Comparison of ENCODE assay signal across 31 cellular contexts in genomic region chr3:26931891-26932290, GRCh38.
"Had no signal": no experiment of that assay in that cellular context is flagged by ENCODE, and none has a peak within 500 bp of the region (broad histone marks: within the 10 kb centered on the region; RNA-seq: fewer than 3 reads in every experiment).

No MANE protein-coding gene starts in this region.

- H3K4me3 Mint-ChIP-seq: activated CD4-positive, alpha-beta memory T cell treated with anti-CD3 and anti-CD28 coated beads for 36 hours; activated CD4-positive, alpha-beta T cell treated with anti-CD3 and anti-CD28 coated beads for 36 hours; activated CD4-positive, alpha-beta T cell treated with anti-CD3 and anti-CD28 coated beads, Interleukin-2, amount 10 ng/mL, durations not matched to agents 24 days and 14 days; activated CD8-positive, alpha-beta memory T cell treated with anti-CD3 and anti-CD28 coated beads, Interleukin-2, amount 10 ng/mL, durations not matched to agents 7 days and 5 days; activated CD8-positive, alpha-beta T cell treated with anti-CD3 and anti-CD28 coated beads, Interleukin-2, amount 10 ng/mL, durations not matched to agents 7 days and 5 days; activated naive CD4-positive, alpha-beta T cell treated with anti-CD3 and anti-CD28 coated beads for 36 hours; activated naive CD4-positive, alpha-beta T cell treated with anti-CD3 and anti-CD28 coated beads, Interleukin-2, amount 50 U/mL, for 24 hours; activated naive CD8-positive, alpha-beta T cell treated with anti-CD3 and anti-CD28 coated beads for 36 hours; activated naive CD8-positive, alpha-beta T cell treated with anti-CD3 and anti-CD28 coated beads, Interleukin-2, amount 50 U/mL, for 24 hours; activated T-helper 1 cell treated with anti-CD3 and anti-CD28 coated beads, Interleukin-12 subunit alpha, Interleukin-12 subunit beta, Interleukin-2, Interleukin-4 antibody, amounts not matched to agents 30 ng/mL and 10 ng/mL and 1 ng/mL, durations not matched to agents 14 hours and 24 hours and 36 hours had no signal

- H3K27me3 Mint-ChIP-seq: activated CD4-positive, alpha-beta memory T cell treated with anti-CD3 and anti-CD28 coated beads for 36 hours; activated CD4-positive, alpha-beta T cell treated with anti-CD3 and anti-CD28 coated beads for 36 hours; activated CD4-positive, alpha-beta T cell treated with anti-CD3 and anti-CD28 coated beads, Interleukin-2, amount 10 ng/mL, durations not matched to agents 24 days and 14 days; activated CD8-positive, alpha-beta memory T cell treated with anti-CD3 and anti-CD28 coated beads, Interleukin-2, amount 10 ng/mL, durations not matched to agents 7 days and 5 days; activated naive CD8-positive, alpha-beta T cell treated with anti-CD3 and anti-CD28 coated beads for 36 hours; activated naive CD8-positive, alpha-beta T cell treated with anti-CD3 and anti-CD28 coated beads, Interleukin-2, amount 50 U/mL, for 24 hours had no signal

- H3K27ac Mint-ChIP-seq: activated CD4-positive, alpha-beta memory T cell treated with anti-CD3 and anti-CD28 coated beads for 36 hours; activated CD4-positive, alpha-beta T cell treated with anti-CD3 and anti-CD28 coated beads for 36 hours; activated CD4-positive, alpha-beta T cell treated with anti-CD3 and anti-CD28 coated beads, Interleukin-2, amount 10 ng/mL, durations not matched to agents 24 days and 14 days; activated CD8-positive, alpha-beta memory T cell treated with anti-CD3 and anti-CD28 coated beads, Interleukin-2, amount 10 ng/mL, durations not matched to agents 7 days and 5 days; activated CD8-positive, alpha-beta T cell treated with anti-CD3 and anti-CD28 coated beads, Interleukin-2, amount 10 ng/mL, durations not matched to agents 7 days and 5 days; activated naive CD4-positive, alpha-beta T cell treated with anti-CD3 and anti-CD28 coated beads for 36 hours; activated naive CD4-positive, alpha-beta T cell treated with anti-CD3 and anti-CD28 coated beads, Interleukin-2, amount 50 U/mL, for 24 hours; activated naive CD8-positive, alpha-beta T cell treated with anti-CD3 and anti-CD28 coated beads for 36 hours; activated naive CD8-positive, alpha-beta T cell treated with anti-CD3 and anti-CD28 coated beads, Interleukin-2, amount 50 U/mL, for 24 hours; activated T-helper 1 cell treated with anti-CD3 and anti-CD28 coated beads, Interleukin-12 subunit alpha, Interleukin-12 subunit beta, Interleukin-2, Interleukin-4 antibody, amounts not matched to agents 30 ng/mL and 10 ng/mL and 1 ng/mL, durations not matched to agents 14 hours and 24 hours and 36 hours; activated T-helper 2 cell treated with anti-CD3 and anti-CD28 coated beads, Interferon-gamma antibody, Interleukin-2, Interleukin-4, amounts not matched to agents 10 μg/mL and 5 μg/mL and 100 μg/mL, durations not matched to agents 14 hours and 24 hours and 36 hours had no signal

- H3K9me3 ChIP-seq: adrenal gland, body of pancreas, colonic mucosa had no signal

- ATAC-seq: activated CD4-positive, alpha-beta T cell treated with anti-CD3 and anti-CD28 coated beads for 36 hours; activated CD8-positive, alpha-beta memory T cell treated with anti-CD3 and anti-CD28 coated beads, Interleukin-2, amount 10 ng/mL, durations not matched to agents 7 days and 5 days; activated CD8-positive, alpha-beta T cell treated with anti-CD3 and anti-CD28 coated beads, Interleukin-2, amount 10 ng/mL, durations not matched to agents 7 days and 5 days; activated naive CD8-positive, alpha-beta T cell treated with anti-CD3 and anti-CD28 coated beads, Interleukin-2, amount 50 U/mL, for 24 hours; body of pancreas; esophagus mucosa had no signal

- H3K4me1 Mint-ChIP-seq: activated CD4-positive, alpha-beta T cell treated with anti-CD3 and anti-CD28 coated beads for 36 hours; activated CD4-positive, alpha-beta T cell treated with anti-CD3 and anti-CD28 coated beads, Interleukin-2, amount 10 ng/mL, durations not matched to agents 24 days and 14 days; activated CD8-positive, alpha-beta memory T cell treated with anti-CD3 and anti-CD28 coated beads, Interleukin-2, amount 10 ng/mL, durations not matched to agents 7 days and 5 days; activated naive CD4-positive, alpha-beta T cell treated with anti-CD3 and anti-CD28 coated beads, Interleukin-2, amount 50 U/mL, for 24 hours; activated naive CD8-positive, alpha-beta T cell treated with anti-CD3 and anti-CD28 coated beads for 36 hours; activated naive CD8-positive, alpha-beta T cell treated with anti-CD3 and anti-CD28 coated beads, Interleukin-2, amount 50 U/mL, for 24 hours had no signal

- DNase-seq: activated CD4-positive, alpha-beta memory T cell treated with anti-CD3 and anti-CD28 coated beads for 36 hours; activated CD4-positive, alpha-beta T cell treated with anti-CD3 and anti-CD28 coated beads for 36 hours; activated CD4-positive, alpha-beta T cell treated with anti-CD3 and anti-CD28 coated beads, Interleukin-2, amount 10 ng/mL, durations not matched to agents 24 days and 14 days; activated CD4-positive, CD25-positive, alpha-beta regulatory T cell; activated CD4-positive, CD25-positive, alpha-beta regulatory T cell treated with anti-CD3 and anti-CD28 coated beads, Interleukin-2, amount 50 U/mL, for 72 hours; activated CD8-positive, alpha-beta memory T cell treated with anti-CD3 and anti-CD28 coated beads, Interleukin-2, amount 10 ng/mL, durations not matched to agents 7 days and 5 days; activated CD8-positive, alpha-beta memory T cell treated with anti-CD3 and anti-CD28 coated beads, Interleukin-2, amount 50 U/mL, for 4 hours; activated CD8-positive, alpha-beta T cell treated with anti-CD3 and anti-CD28 coated beads, Interleukin-2, amount 10 ng/mL, durations not matched to agents 7 days and 5 days; activated effector memory CD4-positive, alpha-beta T cell treated with anti-CD3 and anti-CD28 coated beads, Interleukin-2, amount 50 U/mL, for 16 hours; activated naive CD4-positive, alpha-beta T cell treated with anti-CD3 and anti-CD28 coated beads for 36 hours; activated naive CD8-positive, alpha-beta T cell treated with anti-CD3 and anti-CD28 coated beads for 36 hours; activated naive CD8-positive, alpha-beta T cell treated with anti-CD3 and anti-CD28 coated beads, Interleukin-2, amount 50 U/mL, for 24 hours; activated T-cell treated with anti-CD3 and anti-CD28 coated beads, Interleukin-2, amount 50 U/mL, for 1 hour; activated T-cell treated with anti-CD3 and anti-CD28 coated beads, Interleukin-2, amount 50 U/mL, for 48 hours; adrenal gland; amygdala; aorta; body of pancreas; central memory CD4-positive, alpha-beta T cell; cerebellar nuclear complex; colonic mucosa; effector CD8-positive, alpha-beta T cell; foreskin fibroblast; head of caudate nucleus; T-helper 2 cell had no signal

- H3K4me1 ChIP-seq: adrenal gland, body of pancreas, colonic mucosa had no signal

- H3K36me3 ChIP-seq: adrenal gland, cardiac muscle cell, colonic mucosa had no signal

- H3K27ac ChIP-seq: adrenal gland, body of pancreas, cardiac muscle cell, colonic mucosa, hepatocyte had no signal

- H3K9me3 Mint-ChIP-seq: activated CD4-positive, alpha-beta T cell treated with anti-CD3 and anti-CD28 coated beads, Interleukin-2, amount 10 ng/mL, durations not matched to agents 24 days and 14 days; activated naive CD8-positive, alpha-beta T cell treated with anti-CD3 and anti-CD28 coated beads, Interleukin-2, amount 50 U/mL, for 24 hours had no signal

- H3K4me2 ChIP-seq: hepatocyte had no signal

- H3K36me3 Mint-ChIP-seq: activated CD4-positive, alpha-beta memory T cell treated with anti-CD3 and anti-CD28 coated beads for 36 hours; activated CD8-positive, alpha-beta memory T cell treated with anti-CD3 and anti-CD28 coated beads, Interleukin-2, amount 10 ng/mL, durations not matched to agents 7 days and 5 days; activated naive CD4-positive, alpha-beta T cell treated with anti-CD3 and anti-CD28 coated beads, Interleukin-2, amount 50 U/mL, for 24 hours; activated naive CD8-positive, alpha-beta T cell treated with anti-CD3 and anti-CD28 coated beads for 36 hours had no signal

- H2AFZ ChIP-seq: hepatocyte had no signal

- H3K27me3 ChIP-seq: adrenal gland, body of pancreas, cardiac muscle cell, colonic mucosa, hepatocyte had no signal

- H3K4me3 ChIP-seq: adrenal gland, body of pancreas, cardiac muscle cell, colonic mucosa, hepatocyte had no signal

- H3K79me2 ChIP-seq: hepatocyte had no signal
